ENCODE assay signal across 10 cellular contexts in genomic region chr2:177598321-177598922, GRCh38.
DNase-seq lines count a peak whose midpoint lies in the region; TF ChIP-seq lines count a peak whose summit lies in the region.
"Had no signal": no experiment of that assay in that cellular context is flagged by ENCODE, and none has a peak within 500 bp of the region (broad histone marks: within the 10 kb centered on the region; RNA-seq: fewer than 3 reads in every experiment).

No MANE protein-coding gene starts in this region.

- peak overlapping the region; percentile 14 for H3K4me3 Mint-ChIP-seq in neural progenitor cell
- H3K4me3 Mint-ChIP-seq: activated CD8-positive, alpha-beta T cell treated with anti-CD3 and anti-CD28 coated beads for 36 hours; CD8-positive, alpha-beta memory T cell had no signal

- no peaks in the 10 kb centered on the region for H3K9me3 ChIP-seq in neural progenitor cell (ENCODE audit: low read depth)

- DNase-seq in AG20443 (ENCODE audit: low spot score) (peak; percentile 72), NCI-H446 (lab: John Stamatoyannopoulos, UW) (peak; percentile 76 to 91), fibroblast of the aortic adventitia (ENCODE audit: low read depth) (peak; percentile 70), neural progenitor cell (ENCODE audit: low spot score) (no peak), GDM1 (lab: John Stamatoyannopoulos, UW) (no peak), NOMO-1 treated with DMSO at 0.1 percent for 48 hours (lab: John Stamatoyannopoulos, UW; ENCODE audit: unreplicated experiment) (no peak), erythroblast (lab: John Stamatoyannopoulos, UW) (no peak)
- no peak for DNase-seq in activated CD4-positive, alpha-beta T cell treated with anti-CD3 and anti-CD28 coated beads for 4 hours
- DNase-seq: activated CD8-positive, alpha-beta T cell treated with anti-CD3 and anti-CD28 coated beads for 36 hours; CD8-positive, alpha-beta memory T cell had no signal

- H3K27me3 ChIP-seq in neural progenitor cell = no peaks in the 10 kb centered on the region

- no peak overlapping the region for H2AFZ ChIP-seq in neural progenitor cell (replicated peaks)

- no peaks in the 10 kb centered on the region for H3K36me3 ChIP-seq in neural progenitor cell

- H3K4me1 ChIP-seq in neural progenitor cell = no peaks in the 10 kb centered on the region

- no peak for TF ChIP-seq POLR2A in erythroblast (IDR thresholded peaks at IDR 0.05; ENCODE audit: low read length)

- H3K79me2 ChIP-seq in neural progenitor cell (ENCODE audit: low read depth) = no peaks in the 10 kb centered on the region

- TF ChIP-seq CTCF in fibroblast of the aortic adventitia (IDR thresholded peaks at IDR 0.05; ENCODE audit: insufficient read depth, low read length) = no peak
- TF ChIP-seq CTCF in neural progenitor cell (IDR thresholded peaks at IDR 0.05) = no peak

- no peaks in the 10 kb centered on the region for H3K9me3 Mint-ChIP-seq in neural progenitor cell
- H3K9me3 Mint-ChIP-seq: activated CD8-positive, alpha-beta T cell treated with anti-CD3 and anti-CD28 coated beads for 36 hours; CD8-positive, alpha-beta memory T cell had no signal

- H4K20me1 ChIP-seq in neural progenitor cell (ENCODE audit: low read depth) = no peaks in the 10 kb centered on the region

- peak overlapping the region; percentile 26 for H3K27ac Mint-ChIP-seq in neural progenitor cell
- H3K27ac Mint-ChIP-seq: activated CD8-positive, alpha-beta T cell treated with anti-CD3 and anti-CD28 coated beads for 36 hours; CD8-positive, alpha-beta memory T cell had no signal

- H3K4me2 ChIP-seq in neural progenitor cell = no peak overlapping the region

- peaks cover 29% of the 10 kb centered on the region for H3K4me1 Mint-ChIP-seq in neural progenitor cell
- H3K4me1 Mint-ChIP-seq: CD8-positive, alpha-beta memory T cell had no signal

- H3K4me3 ChIP-seq in fibroblast of the aortic adventitia (ENCODE audit: low read depth, low read length) = no peak overlapping the region
- H3K4me3 ChIP-seq in neural progenitor cell = no peak overlapping the region

- peaks cover 2% of the 10 kb centered on the region for H3K27me3 Mint-ChIP-seq in neural progenitor cell (ENCODE audit: insufficient read depth, low read depth)
- H3K27me3 Mint-ChIP-seq: activated CD8-positive, alpha-beta T cell treated with anti-CD3 and anti-CD28 coated beads for 36 hours had no signal

- H3K27ac ChIP-seq in neural progenitor cell = no peak overlapping the region

- H3F3A ChIP-seq in neural progenitor cell (ENCODE audit: low read depth) = no peaks in the 10 kb centered on the region

- H3K9ac ChIP-seq in neural progenitor cell = no peak overlapping the region

- no peaks in the 10 kb centered on the region for H3K36me3 Mint-ChIP-seq in neural progenitor cell
- H3K36me3 Mint-ChIP-seq: CD8-positive, alpha-beta memory T cell had no signal

Comparison
In these comparisons a context has a peak if more than half of its experiments do, and no peak if none do; other contexts are left out.
1. DNase-seq: peak in AG20443 (single experiment), NCI-H446 (2 of 2) and fibroblast of the aortic adventitia (single experiment); none in neural progenitor cell (single experiment), GDM1 (single experiment), NOMO-1 treated with DMSO at 0.1 percent for 48 hours (single experiment), erythroblast (0 of 2) and activated CD4-positive, alpha-beta T cell treated with anti-CD3 and anti-CD28 coated beads for 4 hours (0 of 2).